Comparison of ENCODE assay signal across 2 cellular contexts in the genomic region with DNA sequence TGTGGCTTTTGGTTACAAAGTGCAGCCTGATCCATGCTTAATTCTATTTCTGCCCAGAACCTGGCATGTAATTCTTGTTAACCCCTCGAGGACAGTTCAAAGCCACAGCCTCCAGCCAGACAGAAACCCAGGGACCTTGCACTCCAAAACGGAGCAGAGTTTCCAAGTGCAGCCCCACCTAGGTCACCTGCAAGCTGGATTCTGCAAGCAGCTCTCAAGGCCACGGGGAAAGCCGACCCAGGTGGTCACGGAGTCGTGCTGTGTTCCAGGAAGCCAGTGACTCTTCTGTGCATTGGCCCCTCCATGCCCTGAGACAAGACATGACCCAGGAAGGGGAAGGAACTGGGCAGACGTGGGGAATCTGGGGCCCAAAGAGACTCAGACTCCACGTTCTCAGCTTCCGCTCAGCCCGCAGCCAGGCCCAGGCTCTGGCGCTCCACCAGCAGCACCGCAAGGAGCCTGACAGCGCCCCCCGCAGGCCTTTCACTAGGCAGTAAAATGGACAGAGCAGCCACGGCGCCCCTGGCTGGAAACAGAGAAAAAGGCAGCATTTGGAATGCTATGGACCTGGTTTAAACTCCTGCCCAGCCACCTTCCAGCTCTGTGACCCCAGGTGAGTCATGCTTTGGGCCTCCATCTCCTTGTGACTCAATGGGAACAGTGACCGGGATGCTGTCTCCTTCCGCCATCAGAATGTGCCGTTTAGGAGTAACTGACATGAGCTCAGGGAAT.
TF ChIP-seq lines count a peak whose summit lies in the region.

No MANE protein-coding gene starts in this region.

TF ChIP-seq in HepG2, 621 proteins besides CTCF, POLR2A, EP300 and RAD21 (continued from another document):
- TF ChIP-seq BCLAF1 (IDR thresholded peaks at IDR 0.05) = no peak
- TF ChIP-seq, protein P1, sequence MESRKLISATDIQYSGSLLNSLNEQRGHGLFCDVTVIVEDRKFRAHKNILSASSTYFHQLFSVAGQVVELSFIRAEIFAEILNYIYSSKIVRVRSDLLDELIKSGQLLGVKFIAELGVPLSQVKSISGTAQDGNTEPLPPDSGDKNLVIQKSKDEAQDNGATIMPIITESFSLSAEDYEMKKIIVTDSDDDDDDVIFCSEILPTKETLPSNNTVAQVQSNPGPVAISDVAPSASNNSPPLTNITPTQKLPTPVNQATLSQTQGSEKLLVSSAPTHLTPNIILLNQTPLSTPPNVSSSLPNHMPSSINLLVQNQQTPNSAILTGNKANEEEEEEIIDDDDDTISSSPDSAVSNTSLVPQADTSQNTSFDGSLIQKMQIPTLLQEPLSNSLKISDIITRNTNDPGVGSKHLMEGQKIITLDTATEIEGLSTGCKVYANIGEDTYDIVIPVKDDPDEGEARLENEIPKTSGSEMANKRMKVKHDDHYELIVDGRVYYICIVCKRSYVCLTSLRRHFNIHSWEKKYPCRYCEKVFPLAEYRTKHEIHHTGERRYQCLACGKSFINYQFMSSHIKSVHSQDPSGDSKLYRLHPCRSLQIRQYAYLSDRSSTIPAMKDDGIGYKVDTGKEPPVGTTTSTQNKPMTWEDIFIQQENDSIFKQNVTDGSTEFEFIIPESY (CRISPR knock-in tag; IDR thresholded peaks at IDR 0.05) = peak; percentile 74
- TF ChIP-seq POLR2AphosphoS5 (IDR thresholded peaks at IDR 0.05; ENCODE audit: low read depth, low read length) = no peak
- no peak for TF ChIP-seq LCORL (IDR thresholded peaks at IDR 0.05)
- no peak for TF ChIP-seq LCORL (CRISPR knock-in tag; IDR thresholded peaks at IDR 0.05)
- TF ChIP-seq NCOA5 (CRISPR knock-in tag; IDR thresholded peaks at IDR 0.05) = no peak
- no peak for TF ChIP-seq ZNF337 (CRISPR knock-in tag; IDR thresholded peaks at IDR 0.05; ENCODE audit: borderline replicate concordance, low read depth)
- TF ChIP-seq SOX13 (IDR thresholded peaks at IDR 0.05) = no peak
- TF ChIP-seq SOX13 (CRISPR knock-in tag; conservative IDR thresholded peaks at IDR 0.05 in 1 of 2, IDR thresholded peaks at IDR 0.05 in 1 of 2) = no peak
- no peak for TF ChIP-seq FOXO4 (CRISPR knock-in tag; conservative IDR thresholded peaks at IDR 0.05)
- TF ChIP-seq AGO2 (optimal IDR thresholded peaks at IDR 0.05; ENCODE audit: low read depth, low read length) = peak; percentile 22
- no peak for TF ChIP-seq MIER2 (CRISPR knock-in tag; IDR thresholded peaks at IDR 0.05)
- no peak for TF ChIP-seq ZNF207 (IDR thresholded peaks at IDR 0.05; ENCODE audit: borderline replicate concordance)

TF ChIP-seq in SK-N-SH treated with all-trans-retinoic acid at 6 μM for 48 hours, 23 proteins besides CTCF, POLR2A, EP300 and RAD21 (continued from another document):
- TF ChIP-seq, protein P2, sequence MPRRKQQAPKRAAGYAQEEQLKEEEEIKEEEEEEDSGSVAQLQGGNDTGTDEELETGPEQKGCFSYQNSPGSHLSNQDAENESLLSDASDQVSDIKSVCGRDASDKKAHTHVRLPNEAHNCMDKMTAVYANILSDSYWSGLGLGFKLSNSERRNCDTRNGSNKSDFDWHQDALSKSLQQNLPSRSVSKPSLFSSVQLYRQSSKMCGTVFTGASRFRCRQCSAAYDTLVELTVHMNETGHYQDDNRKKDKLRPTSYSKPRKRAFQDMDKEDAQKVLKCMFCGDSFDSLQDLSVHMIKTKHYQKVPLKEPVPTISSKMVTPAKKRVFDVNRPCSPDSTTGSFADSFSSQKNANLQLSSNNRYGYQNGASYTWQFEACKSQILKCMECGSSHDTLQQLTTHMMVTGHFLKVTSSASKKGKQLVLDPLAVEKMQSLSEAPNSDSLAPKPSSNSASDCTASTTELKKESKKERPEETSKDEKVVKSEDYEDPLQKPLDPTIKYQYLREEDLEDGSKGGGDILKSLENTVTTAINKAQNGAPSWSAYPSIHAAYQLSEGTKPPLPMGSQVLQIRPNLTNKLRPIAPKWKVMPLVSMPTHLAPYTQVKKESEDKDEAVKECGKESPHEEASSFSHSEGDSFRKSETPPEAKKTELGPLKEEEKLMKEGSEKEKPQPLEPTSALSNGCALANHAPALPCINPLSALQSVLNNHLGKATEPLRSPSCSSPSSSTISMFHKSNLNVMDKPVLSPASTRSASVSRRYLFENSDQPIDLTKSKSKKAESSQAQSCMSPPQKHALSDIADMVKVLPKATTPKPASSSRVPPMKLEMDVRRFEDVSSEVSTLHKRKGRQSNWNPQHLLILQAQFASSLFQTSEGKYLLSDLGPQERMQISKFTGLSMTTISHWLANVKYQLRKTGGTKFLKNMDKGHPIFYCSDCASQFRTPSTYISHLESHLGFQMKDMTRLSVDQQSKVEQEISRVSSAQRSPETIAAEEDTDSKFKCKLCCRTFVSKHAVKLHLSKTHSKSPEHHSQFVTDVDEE (CRISPR knock-in tag; IDR thresholded peaks at IDR 0.05) = no peak
- no peak for TF ChIP-seq BACH2 (CRISPR knock-in tag; IDR thresholded peaks at IDR 0.05; ENCODE audit: borderline replicate concordance)
- no peak for TF ChIP-seq OSR1 (CRISPR knock-in tag; IDR thresholded peaks at IDR 0.05)
- no peak for TF ChIP-seq ZNF565 (CRISPR knock-in tag; conservative IDR thresholded peaks at IDR 0.05; ENCODE audit: low read depth)
- no peak for TF ChIP-seq ZFP30 (CRISPR knock-in tag; IDR thresholded peaks at IDR 0.05)
- TF ChIP-seq ZFP3 (CRISPR knock-in tag; IDR thresholded peaks at IDR 0.05) = no peak
- no peak for TF ChIP-seq PPARA (CRISPR knock-in tag; IDR thresholded peaks at IDR 0.05; ENCODE audit: borderline replicate concordance)
- TF ChIP-seq, protein P3, sequence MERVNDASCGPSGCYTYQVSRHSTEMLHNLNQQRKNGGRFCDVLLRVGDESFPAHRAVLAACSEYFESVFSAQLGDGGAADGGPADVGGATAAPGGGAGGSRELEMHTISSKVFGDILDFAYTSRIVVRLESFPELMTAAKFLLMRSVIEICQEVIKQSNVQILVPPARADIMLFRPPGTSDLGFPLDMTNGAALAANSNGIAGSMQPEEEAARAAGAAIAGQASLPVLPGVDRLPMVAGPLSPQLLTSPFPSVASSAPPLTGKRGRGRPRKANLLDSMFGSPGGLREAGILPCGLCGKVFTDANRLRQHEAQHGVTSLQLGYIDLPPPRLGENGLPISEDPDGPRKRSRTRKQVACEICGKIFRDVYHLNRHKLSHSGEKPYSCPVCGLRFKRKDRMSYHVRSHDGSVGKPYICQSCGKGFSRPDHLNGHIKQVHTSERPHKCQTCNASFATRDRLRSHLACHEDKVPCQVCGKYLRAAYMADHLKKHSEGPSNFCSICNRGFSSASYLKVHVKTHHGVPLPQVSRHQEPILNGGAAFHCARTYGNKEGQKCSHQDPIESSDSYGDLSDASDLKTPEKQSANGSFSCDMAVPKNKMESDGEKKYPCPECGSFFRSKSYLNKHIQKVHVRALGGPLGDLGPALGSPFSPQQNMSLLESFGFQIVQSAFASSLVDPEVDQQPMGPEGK (CRISPR knock-in tag; IDR thresholded peaks at IDR 0.05; ENCODE audit: borderline replicate concordance) = no peak
- TF ChIP-seq ARNTL (CRISPR knock-in tag; IDR thresholded peaks at IDR 0.05; ENCODE audit: borderline replicate concordance, low read depth) = no peak
- no peak for TF ChIP-seq CSDC2 (CRISPR knock-in tag; IDR thresholded peaks at IDR 0.05)
- TF ChIP-seq ISL1 (CRISPR knock-in tag; IDR thresholded peaks at IDR 0.05) = no peak
- TF ChIP-seq CSRNP3 (CRISPR knock-in tag; IDR thresholded peaks at IDR 0.05) = no peak
- no peak for TF ChIP-seq ZNF70 (CRISPR knock-in tag; IDR thresholded peaks at IDR 0.05)
